ENCODE assay signal across 23 cellular contexts in the genomic region with DNA sequence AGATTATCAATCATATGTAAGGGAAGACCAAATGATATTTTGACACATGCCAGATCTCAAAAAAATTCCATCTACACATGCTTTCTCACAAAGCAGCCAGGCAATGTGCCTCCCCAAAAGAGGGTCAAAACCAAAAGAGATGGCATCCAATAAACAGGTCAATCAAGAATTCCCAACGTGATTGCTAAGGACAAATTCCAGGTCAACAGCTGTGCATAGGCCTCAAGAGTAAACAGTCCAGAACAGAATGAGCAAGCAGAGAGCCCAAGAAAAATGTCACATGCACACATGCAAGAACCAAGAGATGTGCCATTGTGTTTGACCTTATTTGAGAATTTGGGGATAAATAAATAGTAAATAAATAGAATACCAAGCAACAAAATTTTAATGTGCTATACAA.
"Had no signal": no experiment of that assay in that cellular context is flagged by ENCODE, and none has a peak within 500 bp of the region (broad histone marks: within the 10 kb centered on the region; RNA-seq: fewer than 3 reads in every experiment).

No MANE protein-coding gene starts in this region.

- H3K36me3 ChIP-seq: brain microvascular endothelial cell, neutrophil, pancreas had no signal

- H3K4me3 ChIP-seq: mucosa of descending colon, pancreas had no signal

- FAIRE-seq: colon, endometrium, frontal cortex, pancreas had no signal

- H3K9me3 ChIP-seq: mucosa of descending colon, neutrophil, pancreas had no signal

- H3K27me3 ChIP-seq: brain microvascular endothelial cell, neutrophil, pancreas had no signal

- ATAC-seq: activated CD4-positive, CD25-positive, alpha-beta regulatory T cell treated with anti-CD3 and anti-CD28 coated beads, Interleukin-2, amount 50 U/mL, for 24 hours; activated T-cell treated with anti-CD3 and anti-CD28 coated beads, Interleukin-2, amount 50 U/mL, for 72 hours; mucosa of descending colon; naive thymus-derived CD8-positive, alpha-beta T cell; stimulated activated naive CD8-positive, alpha-beta T cell treated with anti-CD3 and anti-CD28 coated beads, Interleukin-15, Interleukin-2, amounts not matched to agents 100 U/mL and 50 U/mL, for 24 hours had no signal

- H3K27ac ChIP-seq: brain microvascular endothelial cell, neutrophil, pancreas had no signal

- DNase-seq: activated CD8-positive, alpha-beta memory T cell treated with anti-CD3 and anti-CD28 coated beads for 24 hours; activated CD8-positive, alpha-beta memory T cell treated with anti-CD3 and anti-CD28 coated beads, Interleukin-2, amount 50 U/mL, for 48 hours; activated effector memory CD4-positive, alpha-beta T cell treated with anti-CD3 and anti-CD28 coated beads, Interleukin-2, amount 50 U/mL, for 16 hours; activated naive CD4-positive, alpha-beta T cell treated with anti-CD3 and anti-CD28 coated beads, Interleukin-2, amount 50 U/mL, for 16 hours; activated T-cell treated with anti-CD3 and anti-CD28 coated beads, Interleukin-2, amount 50 U/mL, for 72 hours; aorta; brain microvascular endothelial cell; central memory CD4-positive, alpha-beta T cell; erythroblast; hypothalamus; islet precursor cell; mesenchymal stem cell; mucosa of descending colon; naive thymus-derived CD8-positive, alpha-beta T cell; pancreas; stimulated activated naive CD8-positive, alpha-beta T cell treated with anti-CD3 and anti-CD28 coated beads, Interleukin-15, Interleukin-2, amounts not matched to agents 100 U/mL and 50 U/mL, for 24 hours; T1000; trophoblast cell had no signal
